ENCODE assay signal across 11 cellular contexts in genomic region chr9:118529210-118529609, GRCh38.
A peak's percentile ranks its signal among the peaks of the same experiment; 100 is the strongest.
DNase-seq lines count a peak whose midpoint lies in the region; ATAC-seq lines count a peak whose summit lies in the region.
"Had no signal": no experiment of that assay in that cellular context is flagged by ENCODE, and none has a peak within 500 bp of the region (broad histone marks: within the 10 kb centered on the region; RNA-seq: fewer than 3 reads in every experiment).

No MANE protein-coding gene starts in this region.

- intact Hi-C loops in left cardiac atrium (cut with DNase I) = loop anchor here (10.0 kb wide), 2 partner anchors 354 to 836 kb away; partner anchors contain the start of gene BRINP1 (in 1 of the 2)

- DNase-seq in GDM1 (lab: John Stamatoyannopoulos, UW) (peak; percentile 8), HT1080 (ENCODE audit: low read depth) (peak; percentile 77), left cardiac atrium (no peak), LoVo (ENCODE audit: low spot score) (no peak), SW 1271 (lab: John Stamatoyannopoulos, UW) (no peak)
- no peak for DNase-seq in activated CD4-positive, alpha-beta T cell treated with anti-CD3 and anti-CD28 coated beads, Interleukin-2, amount 50 U/mL, for 48 hours
- DNase-seq: Caco-2, islet precursor cell, upper lobe of right lung had no signal

- ATAC-seq in GM21515 (IDR thresholded peaks at IDR 0.05; ENCODE audit: unreplicated experiment) = peak; percentile 40
- peak; percentile 89 to 92 for ATAC-seq in left cardiac atrium
- ATAC-seq in HG02840 (IDR thresholded peaks at IDR 0.05; ENCODE audit: low FRiP score, unreplicated experiment) = no peak
- ATAC-seq: upper lobe of right lung had no signal

Comparison
In these comparisons a context has a peak if more than half of its experiments do, and no peak if none do; other contexts are left out.
1. DNase-seq: peak in GDM1 (single experiment) and HT1080 (single experiment); none in left cardiac atrium (single experiment), activated CD4-positive, alpha-beta T cell treated with anti-CD3 and anti-CD28 coated beads, Interleukin-2, amount 50 U/mL, for 48 hours (0 of 2), LoVo (single experiment) and SW 1271 (0 of 2).